Comparison of ENCODE assay signal across 8 cellular contexts in genomic region chr17:32927201-32927723, GRCh38. TPM values are rescaled to one million over a fixed set of nuclear protein-coding genes. Genes with fewer than 3 reads are reported as not detected.
DNase-seq lines count a peak whose midpoint lies in the region; ATAC-seq and TF ChIP-seq lines count a peak whose summit lies in the region.

No MANE protein-coding gene starts in this region.

- no peak overlapping the region for H3K23ac ChIP-seq in H9 (ENCODE audit: insufficient read length, low read depth, low read length)

- H3K27ac Mint-ChIP-seq in H9 = no peak overlapping the region
- no peak overlapping the region for H3K27ac Mint-ChIP-seq in activated CD4-positive, alpha-beta memory T cell treated with anti-CD3 and anti-CD28 coated beads for 36 hours

- H2BK20ac ChIP-seq in H9 (ENCODE audit: low read depth, low read length, poor library complexity, severe bottlenecking) = no peak overlapping the region

- H3K23me2 ChIP-seq in H9 (ENCODE audit: insufficient read length, low read depth, low read length, poor library complexity, severe bottlenecking) = peaks cover 8% of the 10 kb centered on the region

- H4K91ac ChIP-seq in H9 (ENCODE audit: insufficient read length, low read depth, low read length) = no peak overlapping the region

- H3K4me3 Mint-ChIP-seq in H9 = peak overlapping the region; percentile 73 to 85
- H3K4me3 Mint-ChIP-seq in activated CD4-positive, alpha-beta memory T cell treated with anti-CD3 and anti-CD28 coated beads for 36 hours = peak overlapping the region; percentile 52

- no peak overlapping the region for H2BK120ac ChIP-seq in H9 (ENCODE audit: low read depth, low read length, poor library complexity, severe bottlenecking)

- H4K5ac ChIP-seq in H9 (ENCODE audit: insufficient read length, low read depth, low read length) = no peak overlapping the region

- H3K18ac ChIP-seq in H9 (ENCODE audit: insufficient read length, low read depth, low read length) = no peak overlapping the region

- H3K79me2 ChIP-seq in H9 (ENCODE audit: insufficient read depth, low read length) = no peaks in the 10 kb centered on the region; the same call in 1 of the 2 replicates

- H3K4me2 ChIP-seq in H9 (ENCODE audit: insufficient read depth, insufficient read length, low read length) = peak overlapping the region; percentile 37
- peak overlapping the region; percentile 91 for H3K4me2 ChIP-seq in skeletal muscle satellite cell (ENCODE audit: low read length)

- peaks cover 13 to 17% of the 10 kb centered on the region in 2 experiments for H3K4me1 Mint-ChIP-seq in H9
- H3K4me1 Mint-ChIP-seq in activated CD4-positive, alpha-beta memory T cell treated with anti-CD3 and anti-CD28 coated beads for 36 hours (ENCODE audit: low read depth) = peaks cover 2% of the 10 kb centered on the region

- no peak overlapping the region for H3T11ph ChIP-seq in H9 (ENCODE audit: low read length)

- H3K9me3 Mint-ChIP-seq in H9 = peaks cover 0 to 2% of the 10 kb centered on the region in 2 experiments; a peak in 2 of 5 replicates
- no peaks in the 10 kb centered on the region for H3K9me3 Mint-ChIP-seq in activated CD4-positive, alpha-beta memory T cell treated with anti-CD3 and anti-CD28 coated beads for 36 hours

- no peaks in the 10 kb centered on the region for H3K27me3 ChIP-seq in H9 (ENCODE audit: insufficient read depth, low read length)
- peaks cover 12% of the 10 kb centered on the region for H3K27me3 ChIP-seq in iPS-15b (ENCODE audit: control insufficient read depth, insufficient read depth, low read length)
- H3K27me3 ChIP-seq in skeletal muscle satellite cell (ENCODE audit: control insufficient read depth, insufficient read depth, low read length) = no peaks in the 10 kb centered on the region

- WGBS in H9 (ENCODE audit: extremely low coverage, insufficient read length, low lambda C conversion rate) = no CpG with 5 or more reads among the region's 11 CpGs

- CTCF ChIA-PET in activated CD4-positive, alpha-beta memory T cell treated with anti-CD3 and anti-CD28 coated beads for 36 hours (lab: Charles Lee) = interaction anchor here (0.9 to 2.8 kb wide), 5 partner anchors 9 to 51 kb away, joined by 3 to 19 read pairs (median 7); partner anchors contain the start of gene MYO1D

- ATAC-seq in HG03439 (IDR thresholded peaks at IDR 0.05; ENCODE audit: unreplicated experiment) (no peak), HG03521 (IDR thresholded peaks at IDR 0.05; ENCODE audit: unreplicated experiment) (no peak), GM21360 (IDR thresholded peaks at IDR 0.05; ENCODE audit: unreplicated experiment) (no peak)

- no peak overlapping the region for H2BK15ac ChIP-seq in H9 (ENCODE audit: low read depth, low read length)

- TF ChIP-seq CTCF in H9 (conservative IDR thresholded peaks at IDR 0.05) = no peak

- no peak overlapping the region for H2BK12ac ChIP-seq in H9 (ENCODE audit: insufficient read length, low read depth, low read length)

- H2BK5ac ChIP-seq in H9 (ENCODE audit: insufficient read length, low read length) = no peak overlapping the region

- H3K79me1 ChIP-seq in H9 (ENCODE audit: insufficient read depth, low read depth, low read length, poor library complexity, severe bottlenecking) = no peaks in the 10 kb centered on the region

- H3K56ac ChIP-seq in H9 (ENCODE audit: insufficient read length, low read depth, low read length) = no peak overlapping the region

- POLR2A ChIA-PET in activated CD4-positive, alpha-beta memory T cell treated with anti-CD3 and anti-CD28 coated beads for 36 hours (lab: Charles Lee) = no interaction called here

- no peaks in the 10 kb centered on the region for H3K27me3 Mint-ChIP-seq in H9 (ENCODE audit: low read depth)
- H3K27me3 Mint-ChIP-seq in activated CD4-positive, alpha-beta memory T cell treated with anti-CD3 and anti-CD28 coated beads for 36 hours = peaks cover 33% of the 10 kb centered on the region

- no peak overlapping the region for H2AFZ ChIP-seq in H9 (ENCODE audit: low read length)

- H3K4me1 ChIP-seq in H9 (ENCODE audit: insufficient read depth, low read length) (peaks cover 7% of the 10 kb centered on the region; the same call in 1 of the 2 replicates), iPS-15b (ENCODE audit: control insufficient read depth, insufficient read depth, low read length) (peaks cover 16% of the 10 kb centered on the region), skeletal muscle satellite cell (ENCODE audit: control insufficient read depth, insufficient read depth, low read length) (peaks cover 20% of the 10 kb centered on the region)

- no peak for DNase-seq in H9
- no peak for DNase-seq in activated CD4-positive, alpha-beta memory T cell treated with anti-CD3 and anti-CD28 coated beads for 36 hours
- no peak for DNase-seq in activated gamma-delta T cell treated with Interleukin-2 at 50 U/mL for 16 hours

- H3K4me3 ChIP-seq in iPS-15b (ENCODE audit: low read depth, low read length) = peak overlapping the region; percentile 58
- H3K4me3 ChIP-seq in skeletal muscle satellite cell (ENCODE audit: low read length) = peak overlapping the region; percentile 76

- H3K27ac ChIP-seq in H9 (ENCODE audit: insufficient read length, low read depth, low read length) = no peak overlapping the region

- no peak overlapping the region for H4K8ac ChIP-seq in H9 (replicated peaks; ENCODE audit: insufficient read length, low read depth, low read length)

- H3K4ac ChIP-seq in H9 (ENCODE audit: low read depth, low read length) = no peak overlapping the region

- H3K14ac ChIP-seq in H9 (ENCODE audit: insufficient read depth, low read length) = no peak overlapping the region

- H2AK5ac ChIP-seq in H9 (ENCODE audit: insufficient read length, low read length) = no peak overlapping the region

- no peaks in the 10 kb centered on the region for H4K20me1 ChIP-seq in H9 (ENCODE audit: control insufficient read depth, insufficient read depth, insufficient read length)

- H3K9ac ChIP-seq in H9 (ENCODE audit: extremely low read depth, insufficient read length, low read length) (no peak overlapping the region), iPS-15b (ENCODE audit: low read depth, low read length) (no peak overlapping the region), skeletal muscle satellite cell (ENCODE audit: low read depth, low read length) (peak overlapping the region; percentile 89)

- intact Hi-C loops in activated CD4-positive, alpha-beta memory T cell treated with anti-CD3 and anti-CD28 coated beads for 36 hours (cut with micrococcal nuclease) = no loop called here

- H3K36me3 ChIP-seq in iPS-15b (ENCODE audit: control insufficient read depth, insufficient read depth, low read length) (no peaks in the 10 kb centered on the region), skeletal muscle satellite cell (ENCODE audit: insufficient read depth, low read length) (no peaks in the 10 kb centered on the region)

- H3K9me3 ChIP-seq in H9 (ENCODE audit: control insufficient read depth, low read depth, low read length) (no peaks in the 10 kb centered on the region), iPS-15b (ENCODE audit: control insufficient read depth, insufficient read depth, low read length) (no peaks in the 10 kb centered on the region), skeletal muscle satellite cell (replicated peaks; ENCODE audit: low read length) (no peaks in the 10 kb centered on the region)

- H3K36me3 Mint-ChIP-seq in H9 (ENCODE audit: insufficient read depth in 1 of 3, low read depth in 3 of 3) = peaks cover 6 to 10% (median 8%) of the 10 kb centered on the region in 3 experiments; a peak in 6 of 7 replicates
- no peaks in the 10 kb centered on the region for H3K36me3 Mint-ChIP-seq in activated CD4-positive, alpha-beta memory T cell treated with anti-CD3 and anti-CD28 coated beads for 36 hours

RNA-seq across cellular contexts. Expression of gene TMEM98, which starts 0.7 kb away (rescaled TPM):
- 78.4 and 79.8 TPM in 2 replicates for total RNA-seq in H9 (2021)
- total RNA-seq in activated CD4-positive, alpha-beta memory T cell treated with anti-CD3 and anti-CD28 coated beads for 36 hours = 1 to 10 TPM; 1.1 to 2.2 TPM
- 16.2 and 52.9 TPM in 2 replicates for total RNA-seq in skeletal muscle satellite cell (2012; rRNA removed)

RNA-seq across cellular contexts. Expression of gene MYO1D, which starts 50.3 kb away (rescaled TPM):
- 19.0 and 21.4 TPM in 2 replicates for total RNA-seq in H9 (2021)
- total RNA-seq in activated CD4-positive, alpha-beta memory T cell treated with anti-CD3 and anti-CD28 coated beads for 36 hours = 10 to 100 TPM; 13.5 to 18.9 TPM
- 5.8 and 14.6 TPM in 2 replicates for total RNA-seq in skeletal muscle satellite cell (2012; rRNA removed)

Comparison
In these comparisons a context has a peak if more than half of its experiments do, and no peak if none do; other contexts are left out.
1. RNA of gene TMEM98, which starts 0.7 kb away (total RNA-seq): 78.4 to 79.8 TPM in H9; 1.1 to 2.2 TPM in activated CD4-positive, alpha-beta memory T cell treated with anti-CD3 and anti-CD28 coated beads for 36 hours; every median in the first group is over 10 times any median in the second.